In genomic region chr2:234864518-234864917, GRCh38 we compare ENCODE assay signal across 27 cellular contexts.
"Had no signal": no experiment of that assay in that cellular context is flagged by ENCODE, and none has a peak within 500 bp of the region (broad histone marks: within the 10 kb centered on the region; RNA-seq: fewer than 3 reads in every experiment).

No MANE protein-coding gene starts in this region.

- ATAC-seq: activated CD4-positive, CD25-positive, alpha-beta regulatory T cell treated with anti-CD3 and anti-CD28 coated beads, Interleukin-2, amount 50 U/mL, for 24 hours; esophagus mucosa; foreskin keratinocyte; heart left ventricle; left lung; natural killer cell treated with Interleukin-12 subunit alpha and Interleukin-12 subunit beta and Interleukin-15 and Interleukin-18, amount 100 ng/mL, for 72 hours; sciatic nerve; stimulated activated naive CD8-positive, alpha-beta T cell treated with anti-CD3 and anti-CD28 coated beads, Interleukin-15, Interleukin-2, amounts not matched to agents 100 U/mL and 50 U/mL, for 24 hours had no signal

- H3K36me3 ChIP-seq: ascending aorta, heart left ventricle, left lung, neutrophil, ovary, upper lobe of left lung, vagina, WERI-Rb-1 had no signal

- H3K9me3 ChIP-seq: ascending aorta, neutrophil, ovary, upper lobe of left lung, vagina had no signal

- H3K4me1 ChIP-seq: ascending aorta, left lung, upper lobe of left lung had no signal

- H3K27me3 ChIP-seq: ascending aorta, foreskin keratinocyte, heart left ventricle, left lung, neutrophil, ovary, upper lobe of left lung, vagina had no signal

- H3K4me3 ChIP-seq: ascending aorta, heart left ventricle, left lung, lung, ovary, skin epidermis, upper lobe of left lung, vagina had no signal

- DNase-seq: activated CD4-positive, alpha-beta T cell treated with anti-CD3 and anti-CD28 coated beads for 48 hours; activated CD4-positive, alpha-beta T cell treated with anti-CD3 and anti-CD28 coated beads, Interleukin-2, amount 50 U/mL, for 48 hours; activated CD8-positive, alpha-beta memory T cell treated with anti-CD3 and anti-CD28 coated beads for 24 hours; activated gamma-delta T cell; activated naive CD4-positive, alpha-beta T cell treated with anti-CD3 and anti-CD28 coated beads, Interleukin-2, amount 10 ng/mL, durations not matched to agents 7 days and 5 days; activated naive CD8-positive, alpha-beta T cell treated with anti-CD3 and anti-CD28 coated beads, Interleukin-2, amount 10 ng/mL, durations not matched to agents 7 days and 5 days; cortex of kidney; foreskin keratinocyte; heart left ventricle; left lung; mesendoderm; ovary; stimulated activated CD4-positive, alpha-beta T cell treated with anti-CD3 and anti-CD28 coated beads, Interleukin-12 subunit alpha, Interleukin-12 subunit beta, amount 100 ng/mL, for 4 hours; stimulated activated CD4-positive, alpha-beta T cell treated with anti-CD3 and anti-CD28 coated beads, Interleukin-4, amount 100 ng/mL, for 1 hour; stimulated activated naive CD8-positive, alpha-beta T cell treated with anti-CD3 and anti-CD28 coated beads, Interleukin-15, Interleukin-2, amounts not matched to agents 100 U/mL and 50 U/mL, for 24 hours; T1000; upper lobe of left lung; WERI-Rb-1 had no signal

- H3K27ac ChIP-seq: ascending aorta, heart left ventricle, left lung, neutrophil, ovary, skin epidermis, upper lobe of left lung, vagina, WERI-Rb-1 had no signal
